In genomic region chr2:144712277-144712944, GRCh38 we compare ENCODE assay signal across 20 cellular contexts.
DNase-seq lines count a peak whose midpoint lies in the region; ATAC-seq, FAIRE-seq and TF ChIP-seq lines count a peak whose summit lies in the region.
"Had no signal": no experiment of that assay in that cellular context is flagged by ENCODE, and none has a peak within 500 bp of the region (broad histone marks: within the 10 kb centered on the region; RNA-seq: fewer than 3 reads in every experiment).

No MANE protein-coding gene starts in this region.

- no peaks in the 10 kb centered on the region for H3K79me2 ChIP-seq in GM23338 (replicated peaks; ENCODE audit: insufficient read depth)
- no peaks in the 10 kb centered on the region for H3K79me2 ChIP-seq in K562 (ENCODE audit: control insufficient read depth, insufficient read depth, low read length)

- no peak for FAIRE-seq in K562 (lab: Jason Lieb, UNC)

- H3K4me3 ChIP-seq in AG04449 (ENCODE audit: low read depth, low read length): no peak overlapping the region
- H3K4me3 ChIP-seq in GM23338: no peak overlapping the region
- no peak overlapping the region for H3K4me3 ChIP-seq in K562
- H3K4me3 ChIP-seq in MG63: no peak overlapping the region
- H3K4me3 ChIP-seq: adrenal gland, esophagus squamous epithelium, vagina had no signal

- H3K9me3 Mint-ChIP-seq in GM23338 (peaks cover 2% of the 10 kb centered on the region; the same call in 2 of the 3 replicates), mesothelial cell of epicardium (peaks cover 22% of the 10 kb centered on the region)

- H3K27me3 ChIP-seq in GM23338 (ENCODE audit: insufficient read depth) (no peaks in the 10 kb centered on the region), K562 (ENCODE audit: control insufficient read depth in 2 of 2, insufficient read depth in 2 of 2, low read length in 2 of 2) (no peaks in the 10 kb centered on the region), MG63 (no peaks in the 10 kb centered on the region)
- H3K27me3 ChIP-seq: adrenal gland, esophagus squamous epithelium, vagina had no signal

- H3K4me2 ChIP-seq in GM23338 (peak overlapping the region; percentile 52; the same call in 1 of the 2 replicates), K562 (ENCODE audit: insufficient read depth, low read length) (no peak overlapping the region)

- H3K36me3 ChIP-seq in GM23338 (ENCODE audit: insufficient read depth) (no peaks in the 10 kb centered on the region), K562 (ENCODE audit: control insufficient read depth, insufficient read depth, low read length) (no peaks in the 10 kb centered on the region), MG63 (no peaks in the 10 kb centered on the region)
- H3K36me3 ChIP-seq: adrenal gland, esophagus squamous epithelium, vagina had no signal

- H3F3A ChIP-seq in GM23338 (replicated peaks; ENCODE audit: low read depth): no peaks in the 10 kb centered on the region

- no TSS peak for BruUV-seq in K562 (replicated peaks; lab: Mats Ljungman, UMichigan)

- peaks cover 28% of the 10 kb centered on the region for H3K4me1 Mint-ChIP-seq in GM23338
- peaks cover 46% of the 10 kb centered on the region for H3K4me1 Mint-ChIP-seq in mesothelial cell of epicardium

- no peak for TF ChIP-seq CTCF in AG04449 (IDR thresholded peaks at IDR 0.05; ENCODE audit: insufficient read depth, low read length, missing control alignments)
- no peak for TF ChIP-seq CTCF in GM23338 (conservative IDR thresholded peaks at IDR 0.05; ENCODE audit: low read depth in 2 of 2)
- no peak for TF ChIP-seq CTCF in K562 (IDR thresholded peaks at IDR 0.05 in 2 of 3, conservative IDR thresholded peaks at IDR 0.05 in 1 of 3; ENCODE audit: insufficient read depth in 2 of 3, low read depth in 1 of 3, low read length in 3 of 3)
- TF ChIP-seq CTCF in mesothelial cell of epicardium (IDR thresholded peaks at IDR 0.05; ENCODE audit: unreplicated experiment): no peak

- in situ Hi-C loops in K562 (cut with MboI): no loop called here

- H3K9me1 ChIP-seq in K562 (ENCODE audit: control insufficient read depth, insufficient read depth, low read length): no peaks in the 10 kb centered on the region

- POLR2A ChIA-PET in AG04449 (lab: Yijun Ruan, JAX): interaction anchor here (0.5 kb wide), 1 partner anchor 146 kb away, joined by 4 read pairs; no protein-coding TSS in a partner anchor
- POLR2A ChIA-PET in K562 (lab: Yijun Ruan, JAX): no interaction called here

- H3K9ac ChIP-seq in K562 (ENCODE audit: insufficient read depth in 1 of 2, low read depth in 2 of 2, low read length in 2 of 2): no peak overlapping the region

- peaks cover under 1% of the 10 kb centered on the region; the same call in 1 of the 2 replicates for H3K9me3 ChIP-seq in K562 (replicated peaks; ENCODE audit: control insufficient read depth, insufficient read depth, low read depth, low read length)
- no peaks in the 10 kb centered on the region for H3K9me3 ChIP-seq in MG63
- H3K9me3 ChIP-seq: adrenal gland, Caco-2, esophagus squamous epithelium, vagina had no signal

- H4K20me1 ChIP-seq in GM23338 (replicated peaks; ENCODE audit: insufficient read depth) (no peaks in the 10 kb centered on the region), K562 (replicated peaks; ENCODE audit: control insufficient read depth, insufficient read depth, low read length) (no peaks in the 10 kb centered on the region)

- H3K27ac ChIP-seq in GM23338 (ENCODE audit: low read depth) (no peak overlapping the region), K562 (ENCODE audit: extremely low read depth, low read depth, low read length) (no peak overlapping the region)
- H3K27ac ChIP-seq: adrenal gland, esophagus squamous epithelium, vagina had no signal

- H3K4me1 ChIP-seq in GM23338 (ENCODE audit: insufficient read depth) (peaks cover 28% of the 10 kb centered on the region), K562 (replicated peaks in 1 of 2; ENCODE audit: control insufficient read depth in 2 of 2, insufficient read depth in 2 of 2, low read length in 2 of 2) (peaks cover 0 to 8% of the 10 kb centered on the region in 2 experiments; a peak in 2 of 5 replicates)
- H3K4me1 ChIP-seq: adrenal gland, Caco-2, esophagus squamous epithelium had no signal

- H3K9me2 ChIP-seq in GM23338 (ENCODE audit: insufficient read depth): no peaks in the 10 kb centered on the region; the same call in 1 of the 2 replicates

- peaks cover 3% of the 10 kb centered on the region; the same call in 1 of the 3 replicates for H3K36me3 Mint-ChIP-seq in GM23338 (ENCODE audit: low read depth)
- H3K36me3 Mint-ChIP-seq in mesothelial cell of epicardium: peaks cover 13% of the 10 kb centered on the region

- 83% methylated on average over 1 of the region's 1 CpG for WGBS in K562 (ENCODE audit: insufficient coverage, low coverage, missing lambda C conversion rate)

- CTCF ChIA-PET in AG04449 (lab: Yijun Ruan, JAX): interaction anchor here (1.2 kb wide), 1 partner anchor 1040 kb away, joined by 3 read pairs; no protein-coding TSS in a partner anchor
- CTCF ChIA-PET in K562 (lab: Yijun Ruan, JAX; ENCODE audit: low intra/inter-chr PET ratio): interaction anchor here (0.6 kb wide), 1 partner anchor 80 kb away, joined by 3 read pairs; no protein-coding TSS in a partner anchor

- TF ChIP-seq RAD21 in K562 (CRISPR knock-in tag; conservative IDR thresholded peaks at IDR 0.05 in 1 of 2, IDR thresholded peaks at IDR 0.05 in 1 of 2): no peak

- intact Hi-C loops in K562 (cut with micrococcal nuclease): no loop called here

- TF ChIP-seq POLR2A in K562 (conservative IDR thresholded peaks at IDR 0.05): no peak

- H2AFZ ChIP-seq in GM23338 (no peak overlapping the region), K562 (ENCODE audit: low read depth, low read length) (peak overlapping the region; percentile 72)

- ATAC-seq in GM23338 (peak; percentile 86), K562 (no peak), HG03045 (IDR thresholded peaks at IDR 0.05; ENCODE audit: unreplicated experiment) (no peak)
- ATAC-seq: activated CD8-positive, alpha-beta T cell treated with anti-CD3 and anti-CD28 coated beads, Interleukin-2, amount 10 ng/mL, durations not matched to agents 7 days and 5 days; left colon; stimulated activated naive CD8-positive, alpha-beta T cell treated with anti-CD3 and anti-CD28 coated beads, Interleukin-15, Interleukin-2, amounts not matched to agents 100 U/mL and 50 U/mL, for 24 hours had no signal

- DNase-seq in AG04449 (ENCODE audit: low read depth, low spot score) (peak; percentile 42), GM23338 (ENCODE audit: low spot score) (peak; percentile 29), K562 (ENCODE audit: extremely low read depth in 1 of 4, low spot score in 3 of 4) (no peak), mesothelial cell of epicardium (ENCODE audit: low spot score in 2 of 2, unreplicated experiment in 2 of 2) (no peak), MG63 (no peak), germinal center (ENCODE audit: low spot score) (no peak), SIG-M5 treated with dmso at 0.1 percent for 504 hours (lab: John Stamatoyannopoulos, UW; ENCODE audit: unreplicated experiment) (no peak)
- DNase-seq: activated CD8-positive, alpha-beta T cell treated with anti-CD3 and anti-CD28 coated beads, Interleukin-2, amount 10 ng/mL, durations not matched to agents 7 days and 5 days; adrenal gland; Caco-2; esophagus squamous epithelium; GF-D8; left colon; OCI-M1; posterior cingulate gyrus; stimulated activated CD4-positive, alpha-beta T cell treated with anti-CD3 and anti-CD28 coated beads, Interleukin-12 subunit alpha, Interleukin-12 subunit beta, amount 100 ng/mL, for 4 hours; stimulated activated naive CD8-positive, alpha-beta T cell treated with anti-CD3 and anti-CD28 coated beads, Interleukin-15, Interleukin-2, amounts not matched to agents 100 U/mL and 50 U/mL, for 24 hours had no signal

- H3K27ac Mint-ChIP-seq in GM23338: no peak overlapping the region; the same call in 1 of the 2 replicates
- H3K27ac Mint-ChIP-seq in mesothelial cell of epicardium: peak overlapping the region; percentile 80
- H3K27ac Mint-ChIP-seq: activated CD8-positive, alpha-beta T cell treated with anti-CD3 and anti-CD28 coated beads, Interleukin-2, amount 10 ng/mL, durations not matched to agents 7 days and 5 days; dendritic cell treated with granulocyte-macrophage colony-stimulating factor and Interleukin-4, amounts not matched to agents 40 ng/mL and 50 ng/mL, for 4 days had no signal

- peaks cover 1% of the 10 kb centered on the region for H3K27me3 Mint-ChIP-seq in GM23338 (ENCODE audit: insufficient read depth, low read depth, poor library complexity)
- no peaks in the 10 kb centered on the region for H3K27me3 Mint-ChIP-seq in mesothelial cell of epicardium (ENCODE audit: low read depth)
- H3K27me3 Mint-ChIP-seq: dendritic cell treated with granulocyte-macrophage colony-stimulating factor and Interleukin-4, amounts not matched to agents 40 ng/mL and 50 ng/mL, for 4 days had no signal

- TF ChIP-seq EP300 in K562 (IDR thresholded peaks at IDR 0.05; ENCODE audit: low read length): no peak

- no peak overlapping the region for H3K4me3 Mint-ChIP-seq in GM23338
- no peak overlapping the region for H3K4me3 Mint-ChIP-seq in mesothelial cell of epicardium
- H3K4me3 Mint-ChIP-seq: activated CD8-positive, alpha-beta T cell treated with anti-CD3 and anti-CD28 coated beads, Interleukin-2, amount 10 ng/mL, durations not matched to agents 7 days and 5 days; dendritic cell treated with granulocyte-macrophage colony-stimulating factor and Interleukin-4, amounts not matched to agents 40 ng/mL and 50 ng/mL, for 4 days had no signal

TF ChIP-seq in GM23338, 12 proteins besides CTCF, POLR2A, EP300 and RAD21 (continues in another document):
- TF ChIP-seq JUNB (IDR thresholded peaks at IDR 0.05; ENCODE audit: unreplicated experiment): no peak

TF ChIP-seq in K562, 482 proteins besides CTCF, POLR2A, EP300 and RAD21 (continues in another document):
- TF ChIP-seq NCOA2 (IDR thresholded peaks at IDR 0.05; ENCODE audit: partially characterized antibody in 2 of 2) (no peak), ATF3 (IDR thresholded peaks at IDR 0.05) (no peak), ATF3 (CRISPR knock-in tag; conservative IDR thresholded peaks at IDR 0.05) (no peak)

Comparison
In these comparisons a context has a peak if more than half of its experiments do, and no peak if none do; other contexts are left out.
1. DNase-seq: peak in AG04449 (single experiment) and GM23338 (single experiment); none in K562 (0 of 4), mesothelial cell of epicardium (0 of 2), MG63 (single experiment), germinal center (single experiment) and SIG-M5 treated with dmso at 0.1 percent for 504 hours (single experiment).